24 cellular contexts compared by ENCODE assay signal in genomic region chrX:152306331-152306730, GRCh38.
"Had no signal": no experiment of that assay in that cellular context is flagged by ENCODE, and none has a peak within 500 bp of the region (broad histone marks: within the 10 kb centered on the region; RNA-seq: fewer than 3 reads in every experiment).

No MANE protein-coding gene starts in this region.

- ATAC-seq: activated CD8-positive, alpha-beta T cell treated with anti-CD3 and anti-CD28 coated beads, Interleukin-2, amount 10 ng/mL, durations not matched to agents 7 days and 5 days; activated naive CD4-positive, alpha-beta T cell treated with anti-CD3 and anti-CD28 coated beads, Interleukin-2, amount 50 U/mL, for 72 hours; activated T-cell treated with anti-CD3 and anti-CD28 coated beads, Interleukin-2, amount 50 U/mL, for 4 hours; body of pancreas; K562; Panc1; SK-N-SH treated with all-trans-retinoic acid at 6 μM for 48 hours had no signal

- DNase-seq: activated CD4-positive, alpha-beta T cell treated with anti-CD3 and anti-CD28 coated beads, Interleukin-2, amount 10 ng/mL, durations not matched to agents 7 days and 5 days; activated CD4-positive, alpha-beta T cell treated with anti-CD3 and anti-CD28 coated beads, Interleukin-2, amount 50 U/mL, for 48 hours; activated CD8-positive, alpha-beta T cell treated with anti-CD3 and anti-CD28 coated beads, Interleukin-2, amount 10 ng/mL, durations not matched to agents 7 days and 5 days; activated gamma-delta T cell treated with Interleukin-2 at 50 U/mL for 16 hours; activated naive CD4-positive, alpha-beta T cell treated with anti-CD3 and anti-CD28 coated beads for 36 hours; activated T-cell treated with anti-CD3 and anti-CD28 coated beads for 4 hours; activated T-cell treated with anti-CD3 and anti-CD28 coated beads, Interleukin-2, amount 50 U/mL, for 4 hours; adrenal gland; body of pancreas; NCI-H1105; NCI-H1417 treated with DMSO at 0.1 percent for 48 hours; NCI-H187 treated with DMSO at 0.1 percent for 48 hours; NCI-H2081; NCI-H226; NCI-H446 treated with DMSO at 0.1 percent for 48 hours; NCI-H524; NCI-H69; NCI-H82; SHP77; T1000 had no signal
